In the genomic region with DNA sequence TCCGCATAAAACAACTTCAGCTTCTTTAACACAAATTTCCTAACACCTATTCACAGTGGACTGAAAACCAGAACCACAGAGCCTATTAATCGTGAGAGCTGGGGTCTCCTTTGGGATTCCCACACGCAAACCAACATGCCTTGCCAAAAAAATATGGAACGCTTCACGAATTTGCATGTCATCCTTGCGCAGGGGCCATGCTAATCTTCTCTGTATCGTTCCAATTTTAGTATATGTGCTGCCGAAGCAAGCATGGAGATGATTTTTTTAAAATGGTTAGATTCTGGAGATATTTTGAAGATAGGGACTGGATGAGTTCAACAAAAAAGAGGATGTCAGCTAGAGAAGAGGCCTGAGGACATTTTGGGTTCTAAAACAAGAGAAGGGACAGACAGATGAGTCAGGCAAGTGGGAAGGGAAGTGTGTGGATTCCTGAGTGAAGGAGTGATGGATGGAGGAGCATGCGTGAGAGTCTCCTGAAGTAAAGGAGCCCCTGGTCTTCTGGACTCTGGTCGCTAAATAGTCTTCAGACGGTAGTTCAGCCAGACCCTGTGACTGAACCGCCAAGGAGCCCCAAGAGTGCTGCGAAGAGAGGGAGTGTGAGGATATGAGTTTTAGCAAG, we compare ENCODE assay signal across 1 cellular context.
TF ChIP-seq lines count a peak whose summit lies in the region.

No MANE protein-coding gene starts in this region.

TF ChIP-seq in K562, 482 proteins besides CTCF, POLR2A, EP300 and RAD21:
- no peak for TF ChIP-seq NR3C1 (CRISPR knock-in tag; IDR thresholded peaks at IDR 0.05)
- no peak for TF ChIP-seq MEF2A (IDR thresholded peaks at IDR 0.05; ENCODE audit: control insufficient read depth, low read depth, low read length)
- TF ChIP-seq, protein P1, sequence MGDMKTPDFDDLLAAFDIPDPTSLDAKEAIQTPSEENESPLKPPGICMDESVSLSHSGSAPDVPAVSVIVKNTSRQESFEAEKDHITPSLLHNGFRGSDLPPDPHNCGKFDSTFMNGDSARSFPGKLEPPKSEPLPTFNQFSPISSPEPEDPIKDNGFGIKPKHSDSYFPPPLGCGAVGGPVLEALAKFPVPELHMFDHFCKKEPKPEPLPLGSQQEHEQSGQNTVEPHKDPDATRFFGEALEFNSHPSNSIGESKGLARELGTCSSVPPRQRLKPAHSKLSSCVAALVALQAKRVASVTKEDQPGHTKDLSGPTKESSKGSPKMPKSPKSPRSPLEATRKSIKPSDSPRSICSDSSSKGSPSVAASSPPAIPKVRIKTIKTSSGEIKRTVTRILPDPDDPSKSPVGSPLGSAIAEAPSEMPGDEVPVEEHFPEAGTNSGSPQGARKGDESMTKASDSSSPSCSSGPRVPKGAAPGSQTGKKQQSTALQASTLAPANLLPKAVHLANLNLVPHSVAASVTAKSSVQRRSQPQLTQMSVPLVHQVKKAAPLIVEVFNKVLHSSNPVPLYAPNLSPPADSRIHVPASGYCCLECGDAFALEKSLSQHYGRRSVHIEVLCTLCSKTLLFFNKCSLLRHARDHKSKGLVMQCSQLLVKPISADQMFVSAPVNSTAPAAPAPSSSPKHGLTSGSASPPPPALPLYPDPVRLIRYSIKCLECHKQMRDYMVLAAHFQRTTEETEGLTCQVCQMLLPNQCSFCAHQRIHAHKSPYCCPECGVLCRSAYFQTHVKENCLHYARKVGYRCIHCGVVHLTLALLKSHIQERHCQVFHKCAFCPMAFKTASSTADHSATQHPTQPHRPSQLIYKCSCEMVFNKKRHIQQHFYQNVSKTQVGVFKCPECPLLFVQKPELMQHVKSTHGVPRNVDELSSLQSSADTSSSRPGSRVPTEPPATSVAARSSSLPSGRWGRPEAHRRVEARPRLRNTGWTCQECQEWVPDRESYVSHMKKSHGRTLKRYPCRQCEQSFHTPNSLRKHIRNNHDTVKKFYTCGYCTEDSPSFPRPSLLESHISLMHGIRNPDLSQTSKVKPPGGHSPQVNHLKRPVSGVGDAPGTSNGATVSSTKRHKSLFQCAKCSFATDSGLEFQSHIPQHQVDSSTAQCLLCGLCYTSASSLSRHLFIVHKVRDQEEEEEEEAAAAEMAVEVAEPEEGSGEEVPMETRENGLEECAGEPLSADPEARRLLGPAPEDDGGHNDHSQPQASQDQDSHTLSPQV (IDR thresholded peaks at IDR 0.05): 0 out of 2 replicates have a peak, but pooled peaks have one; percentile 60
- peak; percentile 60 for TF ChIP-seq MAFG (tag; conservative IDR thresholded peaks at IDR 0.05)
- peak; percentile 38; the same call in 1 of the 2 replicates for TF ChIP-seq SMARCE1 (IDR thresholded peaks at IDR 0.05)
- peak; percentile 85 for TF ChIP-seq ZBTB17 (CRISPR knock-in tag; IDR thresholded peaks at IDR 0.05)
- no peak for TF ChIP-seq KLF13 (tag; IDR thresholded peaks at IDR 0.05; ENCODE audit: borderline replicate concordance, low read depth)
- TF ChIP-seq ARID1B (IDR thresholded peaks at IDR 0.05): peak; percentile 21; the same call in 1 of the 2 replicates
- TF ChIP-seq, protein P2, sequence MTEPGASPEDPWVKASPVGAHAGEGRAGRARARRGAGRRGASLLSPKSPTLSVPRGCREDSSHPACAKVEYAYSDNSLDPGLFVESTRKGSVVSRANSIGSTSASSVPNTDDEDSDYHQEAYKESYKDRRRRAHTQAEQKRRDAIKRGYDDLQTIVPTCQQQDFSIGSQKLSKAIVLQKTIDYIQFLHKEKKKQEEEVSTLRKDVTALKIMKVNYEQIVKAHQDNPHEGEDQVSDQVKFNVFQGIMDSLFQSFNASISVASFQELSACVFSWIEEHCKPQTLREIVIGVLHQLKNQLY (CRISPR knock-in tag; conservative IDR thresholded peaks at IDR 0.05): no peak
- TF ChIP-seq NRF1 (conservative IDR thresholded peaks at IDR 0.05 in 1 of 2, IDR thresholded peaks at IDR 0.05 in 1 of 2): peak; percentile 74 to 79
- TF ChIP-seq ZNF316 (IDR thresholded peaks at IDR 0.05): peak; percentile 31; the same call in 1 of the 2 replicates
- TF ChIP-seq L3MBTL2 (IDR thresholded peaks at IDR 0.05): peak; percentile 25; the same call in 1 of the 2 replicates
- TF ChIP-seq C11orf30 (IDR thresholded peaks at IDR 0.05; ENCODE audit: low read depth): peak; percentile 56
- TF ChIP-seq NFE2 (IDR thresholded peaks at IDR 0.05; ENCODE audit: low read depth): peak; percentile 39; the same call in 1 of the 2 replicates
- TF ChIP-seq JUND (IDR thresholded peaks at IDR 0.05; ENCODE audit: borderline replicate concordance, low read depth, low read length): 0 out of 2 replicates have a peak, but pooled peaks have one; percentile 27
- TF ChIP-seq JUND (tag; IDR thresholded peaks at IDR 0.05; ENCODE audit: borderline replicate concordance, low read depth, low read length): no peak
- TF ChIP-seq YBX1 (IDR thresholded peaks at IDR 0.05): no peak
- peak; percentile 46; the same call in 1 of the 2 replicates for TF ChIP-seq FOSL1 (tag; conservative IDR thresholded peaks at IDR 0.05)
- no peak for TF ChIP-seq ZNF780A (CRISPR knock-in tag; IDR thresholded peaks at IDR 0.05)
- peak in 1 of 2 experiments; percentile 94; a peak in 2 of 4 replicates for TF ChIP-seq MLLT1 (IDR thresholded peaks at IDR 0.05)
- TF ChIP-seq KAT8 (IDR thresholded peaks at IDR 0.05; ENCODE audit: low read depth): no peak
- no peak for TF ChIP-seq ZNF77 (CRISPR knock-in tag; IDR thresholded peaks at IDR 0.05)
- peak; percentile 61 for TF ChIP-seq MEIS2 (IDR thresholded peaks at IDR 0.05; ENCODE audit: partially characterized antibody)
- TF ChIP-seq SPI1 (IDR thresholded peaks at IDR 0.05; ENCODE audit: borderline replicate concordance, low read depth, low read length): peak; percentile 25; the same call in 1 of the 2 replicates
- no peak for TF ChIP-seq ZNF79 (CRISPR knock-in tag; IDR thresholded peaks at IDR 0.05; ENCODE audit: low read depth)
- TF ChIP-seq SMARCA4 (IDR thresholded peaks at IDR 0.05): 0 out of 2 replicates have a peak, but pooled peaks have one; percentile 26
- TF ChIP-seq EHMT2 (IDR thresholded peaks at IDR 0.05): 0 out of 2 replicates have a peak, but pooled peaks have one; percentile 27
- TF ChIP-seq, protein P3, sequence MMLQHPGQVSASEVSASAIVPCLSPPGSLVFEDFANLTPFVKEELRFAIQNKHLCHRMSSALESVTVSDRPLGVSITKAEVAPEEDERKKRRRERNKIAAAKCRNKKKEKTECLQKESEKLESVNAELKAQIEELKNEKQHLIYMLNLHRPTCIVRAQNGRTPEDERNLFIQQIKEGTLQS (IDR thresholded peaks at IDR 0.05): peak; percentile 22; the same call in 1 of the 2 replicates
- TF ChIP-seq, protein P3 (CRISPR knock-in tag; conservative IDR thresholded peaks at IDR 0.05): no peak
